1 cellular context compared by ENCODE assay signal in the genomic region with DNA sequence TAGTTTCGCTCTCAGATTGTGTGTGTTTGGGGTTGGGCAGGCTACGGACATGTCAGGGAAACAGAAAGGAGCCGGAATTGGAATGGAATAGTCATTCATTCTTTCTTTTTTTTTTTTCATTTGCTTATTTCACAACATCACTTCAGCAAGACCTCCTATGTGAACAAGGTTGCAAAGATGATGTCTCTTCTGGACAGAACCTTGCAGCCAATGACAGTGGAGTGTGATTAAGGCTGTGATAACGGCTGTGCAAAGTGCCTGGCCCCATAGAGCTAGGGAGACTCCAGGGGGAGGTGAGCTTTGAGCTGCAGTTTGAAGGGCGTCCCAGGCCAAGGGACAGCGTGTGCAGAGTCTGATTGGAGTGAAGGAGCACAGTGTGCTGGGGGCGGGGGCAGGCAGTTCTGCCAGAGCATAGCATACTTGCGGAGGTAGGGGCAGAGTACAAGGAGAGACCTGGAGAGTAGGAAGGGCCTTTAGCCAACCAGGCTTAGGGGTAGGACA.
TF ChIP-seq lines count a peak whose summit lies in the region.

No MANE protein-coding gene starts in this region.

TF ChIP-seq in HepG2, 621 proteins besides CTCF, POLR2A, EP300 and RAD21 (continued from another document and continues in another):
- TF ChIP-seq, protein P1, sequence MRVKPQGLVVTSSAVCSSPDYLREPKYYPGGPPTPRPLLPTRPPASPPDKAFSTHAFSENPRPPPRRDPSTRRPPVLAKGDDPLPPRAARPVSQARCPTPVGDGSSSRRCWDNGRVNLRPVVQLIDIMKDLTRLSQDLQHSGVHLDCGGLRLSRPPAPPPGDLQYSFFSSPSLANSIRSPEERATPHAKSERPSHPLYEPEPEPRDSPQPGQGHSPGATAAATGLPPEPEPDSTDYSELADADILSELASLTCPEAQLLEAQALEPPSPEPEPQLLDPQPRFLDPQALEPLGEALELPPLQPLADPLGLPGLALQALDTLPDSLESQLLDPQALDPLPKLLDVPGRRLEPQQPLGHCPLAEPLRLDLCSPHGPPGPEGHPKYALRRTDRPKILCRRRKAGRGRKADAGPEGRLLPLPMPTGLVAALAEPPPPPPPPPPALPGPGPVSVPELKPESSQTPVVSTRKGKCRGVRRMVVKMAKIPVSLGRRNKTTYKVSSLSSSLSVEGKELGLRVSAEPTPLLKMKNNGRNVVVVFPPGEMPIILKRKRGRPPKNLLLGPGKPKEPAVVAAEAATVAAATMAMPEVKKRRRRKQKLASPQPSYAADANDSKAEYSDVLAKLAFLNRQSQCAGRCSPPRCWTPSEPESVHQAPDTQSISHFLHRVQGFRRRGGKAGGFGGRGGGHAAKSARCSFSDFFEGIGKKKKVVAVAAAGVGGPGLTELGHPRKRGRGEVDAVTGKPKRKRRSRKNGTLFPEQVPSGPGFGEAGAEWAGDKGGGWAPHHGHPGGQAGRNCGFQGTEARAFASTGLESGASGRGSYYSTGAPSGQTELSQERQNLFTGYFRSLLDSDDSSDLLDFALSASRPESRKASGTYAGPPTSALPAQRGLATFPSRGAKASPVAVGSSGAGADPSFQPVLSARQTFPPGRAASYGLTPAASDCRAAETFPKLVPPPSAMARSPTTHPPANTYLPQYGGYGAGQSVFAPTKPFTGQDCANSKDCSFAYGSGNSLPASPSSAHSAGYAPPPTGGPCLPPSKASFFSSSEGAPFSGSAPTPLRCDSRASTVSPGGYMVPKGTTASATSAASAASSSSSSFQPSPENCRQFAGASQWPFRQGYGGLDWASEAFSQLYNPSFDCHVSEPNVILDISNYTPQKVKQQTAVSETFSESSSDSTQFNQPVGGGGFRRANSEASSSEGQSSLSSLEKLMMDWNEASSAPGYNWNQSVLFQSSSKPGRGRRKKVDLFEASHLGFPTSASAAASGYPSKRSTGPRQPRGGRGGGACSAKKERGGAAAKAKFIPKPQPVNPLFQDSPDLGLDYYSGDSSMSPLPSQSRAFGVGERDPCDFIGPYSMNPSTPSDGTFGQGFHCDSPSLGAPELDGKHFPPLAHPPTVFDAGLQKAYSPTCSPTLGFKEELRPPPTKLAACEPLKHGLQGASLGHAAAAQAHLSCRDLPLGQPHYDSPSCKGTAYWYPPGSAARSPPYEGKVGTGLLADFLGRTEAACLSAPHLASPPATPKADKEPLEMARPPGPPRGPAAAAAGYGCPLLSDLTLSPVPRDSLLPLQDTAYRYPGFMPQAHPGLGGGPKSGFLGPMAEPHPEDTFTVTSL (CRISPR knock-in tag; IDR thresholded peaks at IDR 0.05; ENCODE audit: borderline replicate concordance), result no peak
- TF ChIP-seq SP5 (CRISPR knock-in tag; IDR thresholded peaks at IDR 0.05; ENCODE audit: borderline replicate concordance, low read depth), result 0 out of 2 replicates have a peak, but pooled peaks have one; percentile 34
- TF ChIP-seq, protein P2, sequence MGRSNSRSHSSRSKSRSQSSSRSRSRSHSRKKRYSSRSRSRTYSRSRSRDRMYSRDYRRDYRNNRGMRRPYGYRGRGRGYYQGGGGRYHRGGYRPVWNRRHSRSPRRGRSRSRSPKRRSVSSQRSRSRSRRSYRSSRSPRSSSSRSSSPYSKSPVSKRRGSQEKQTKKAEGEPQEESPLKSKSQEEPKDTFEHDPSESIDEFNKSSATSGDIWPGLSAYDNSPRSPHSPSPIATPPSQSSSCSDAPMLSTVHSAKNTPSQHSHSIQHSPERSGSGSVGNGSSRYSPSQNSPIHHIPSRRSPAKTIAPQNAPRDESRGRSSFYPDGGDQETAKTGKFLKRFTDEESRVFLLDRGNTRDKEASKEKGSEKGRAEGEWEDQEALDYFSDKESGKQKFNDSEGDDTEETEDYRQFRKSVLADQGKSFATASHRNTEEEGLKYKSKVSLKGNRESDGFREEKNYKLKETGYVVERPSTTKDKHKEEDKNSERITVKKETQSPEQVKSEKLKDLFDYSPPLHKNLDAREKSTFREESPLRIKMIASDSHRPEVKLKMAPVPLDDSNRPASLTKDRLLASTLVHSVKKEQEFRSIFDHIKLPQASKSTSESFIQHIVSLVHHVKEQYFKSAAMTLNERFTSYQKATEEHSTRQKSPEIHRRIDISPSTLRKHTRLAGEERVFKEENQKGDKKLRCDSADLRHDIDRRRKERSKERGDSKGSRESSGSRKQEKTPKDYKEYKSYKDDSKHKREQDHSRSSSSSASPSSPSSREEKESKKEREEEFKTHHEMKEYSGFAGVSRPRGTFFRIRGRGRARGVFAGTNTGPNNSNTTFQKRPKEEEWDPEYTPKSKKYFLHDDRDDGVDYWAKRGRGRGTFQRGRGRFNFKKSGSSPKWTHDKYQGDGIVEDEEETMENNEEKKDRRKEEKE (IDR thresholded peaks at IDR 0.05), result no peak
- TF ChIP-seq, protein P3, sequence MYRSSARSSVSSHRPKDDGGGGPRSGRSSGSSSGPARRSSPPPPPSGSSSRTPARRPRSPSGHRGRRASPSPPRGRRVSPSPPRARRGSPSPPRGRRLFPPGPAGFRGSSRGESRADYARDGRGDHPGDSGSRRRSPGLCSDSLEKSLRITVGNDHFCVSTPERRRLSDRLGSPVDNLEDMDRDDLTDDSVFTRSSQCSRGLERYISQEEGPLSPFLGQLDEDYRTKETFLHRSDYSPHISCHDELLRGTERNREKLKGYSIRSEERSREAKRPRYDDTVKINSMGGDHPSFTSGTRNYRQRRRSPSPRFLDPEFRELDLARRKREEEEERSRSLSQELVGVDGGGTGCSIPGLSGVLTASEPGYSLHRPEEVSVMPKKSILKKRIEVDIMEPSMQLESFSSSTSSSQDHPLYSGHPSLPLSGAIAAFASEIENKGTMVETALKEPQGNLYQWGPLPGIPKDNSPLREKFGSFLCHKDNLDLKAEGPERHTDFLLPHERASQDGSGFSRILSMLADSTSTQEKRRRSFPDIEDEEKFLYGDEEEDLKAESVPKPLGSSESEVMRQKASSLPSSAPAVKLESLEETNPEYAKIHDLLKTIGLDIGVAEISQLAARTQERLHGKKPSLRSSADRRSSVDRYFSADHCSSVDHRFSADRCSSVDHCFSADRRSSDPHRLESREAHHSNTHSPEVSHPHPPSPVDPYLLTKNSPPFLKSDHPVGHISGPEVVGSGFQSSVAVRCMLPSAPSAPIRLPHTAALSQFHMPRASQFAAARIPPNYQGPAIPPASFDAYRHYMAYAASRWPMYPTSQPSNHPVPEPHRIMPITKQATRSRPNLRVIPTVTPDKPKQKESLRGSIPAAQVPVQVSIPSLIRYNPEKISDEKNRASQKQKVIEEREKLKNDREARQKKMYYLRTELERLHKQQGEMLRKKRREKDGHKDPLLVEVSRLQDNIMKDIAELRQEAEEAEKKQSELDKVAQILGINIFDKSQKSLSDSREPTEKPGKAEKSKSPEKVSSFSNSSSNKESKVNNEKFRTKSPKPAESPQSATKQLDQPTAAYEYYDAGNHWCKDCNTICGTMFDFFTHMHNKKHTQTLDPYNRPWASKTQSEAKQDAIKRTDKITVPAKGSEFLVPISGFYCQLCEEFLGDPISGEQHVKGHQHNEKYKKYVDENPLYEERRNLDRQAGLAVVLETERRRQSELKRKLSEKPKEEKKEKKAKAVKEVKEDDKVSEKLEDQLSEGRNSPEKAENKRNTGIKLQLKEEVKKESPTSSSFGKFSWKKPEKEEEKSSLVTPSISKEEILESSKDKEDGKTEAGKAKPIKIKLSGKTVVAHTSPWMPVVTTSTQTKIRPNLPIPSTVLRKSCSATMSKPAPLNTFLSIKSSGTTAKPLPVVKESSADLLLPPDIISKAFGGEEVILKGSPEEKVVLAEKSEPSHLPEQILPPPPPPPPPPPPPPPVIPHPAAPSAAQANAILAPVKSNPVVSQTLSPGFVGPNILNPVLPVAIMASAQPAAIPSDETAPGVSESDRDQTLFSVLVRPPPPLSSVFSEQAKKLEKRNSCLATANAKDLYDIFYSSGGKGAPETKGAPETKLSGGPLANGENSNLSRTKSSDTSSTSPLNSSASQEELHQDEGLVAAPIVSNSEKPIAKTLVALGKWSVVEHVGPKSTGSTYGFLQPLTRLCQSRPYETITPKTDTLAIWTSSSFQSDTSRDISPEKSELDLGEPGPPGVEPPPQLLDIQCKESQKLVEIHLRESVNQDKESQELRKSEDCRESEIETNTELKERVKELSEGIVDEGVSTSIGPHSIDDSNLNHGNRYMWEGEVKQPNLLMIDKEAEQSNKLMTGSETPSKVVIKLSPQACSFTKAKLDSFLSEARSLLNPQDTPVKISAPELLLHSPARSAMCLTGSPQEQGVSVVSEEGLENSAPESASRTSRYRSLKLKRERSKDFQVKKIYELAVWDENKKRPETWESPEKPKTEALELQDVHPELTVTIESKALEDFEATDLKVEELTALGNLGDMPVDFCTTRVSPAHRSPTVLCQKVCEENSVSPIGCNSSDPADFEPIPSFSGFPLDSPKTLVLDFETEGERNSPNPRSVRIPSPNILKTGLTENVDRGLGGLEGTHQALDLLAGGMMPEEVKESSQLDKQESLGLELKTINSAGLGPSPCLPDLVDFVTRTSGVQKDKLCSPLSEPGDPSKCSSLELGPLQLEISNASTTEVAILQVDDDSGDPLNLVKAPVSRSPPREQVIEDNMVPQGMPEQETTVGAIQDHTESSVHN (CRISPR knock-in tag; IDR thresholded peaks at IDR 0.05), result no peak
- no peak for TF ChIP-seq ZNF891 (CRISPR knock-in tag; IDR thresholded peaks at IDR 0.05)
- no peak for TF ChIP-seq ZNF138 (CRISPR knock-in tag; IDR thresholded peaks at IDR 0.05; ENCODE audit: low read depth)
- no peak for TF ChIP-seq TBP (CRISPR knock-in tag; IDR thresholded peaks at IDR 0.05)
- no peak for TF ChIP-seq NCOA1 (CRISPR knock-in tag; IDR thresholded peaks at IDR 0.05)
- peak; percentile 75 for TF ChIP-seq ZNF501 (CRISPR knock-in tag; IDR thresholded peaks at IDR 0.05)
- TF ChIP-seq PAX8 (CRISPR knock-in tag; IDR thresholded peaks at IDR 0.05; ENCODE audit: borderline replicate concordance), result no peak
- no peak for TF ChIP-seq SATB2 (CRISPR knock-in tag; IDR thresholded peaks at IDR 0.05)
- TF ChIP-seq SIX4 (CRISPR knock-in tag; IDR thresholded peaks at IDR 0.05), result no peak
- TF ChIP-seq ZNF343 (CRISPR knock-in tag; IDR thresholded peaks at IDR 0.05), result no peak
- TF ChIP-seq, protein P4, sequence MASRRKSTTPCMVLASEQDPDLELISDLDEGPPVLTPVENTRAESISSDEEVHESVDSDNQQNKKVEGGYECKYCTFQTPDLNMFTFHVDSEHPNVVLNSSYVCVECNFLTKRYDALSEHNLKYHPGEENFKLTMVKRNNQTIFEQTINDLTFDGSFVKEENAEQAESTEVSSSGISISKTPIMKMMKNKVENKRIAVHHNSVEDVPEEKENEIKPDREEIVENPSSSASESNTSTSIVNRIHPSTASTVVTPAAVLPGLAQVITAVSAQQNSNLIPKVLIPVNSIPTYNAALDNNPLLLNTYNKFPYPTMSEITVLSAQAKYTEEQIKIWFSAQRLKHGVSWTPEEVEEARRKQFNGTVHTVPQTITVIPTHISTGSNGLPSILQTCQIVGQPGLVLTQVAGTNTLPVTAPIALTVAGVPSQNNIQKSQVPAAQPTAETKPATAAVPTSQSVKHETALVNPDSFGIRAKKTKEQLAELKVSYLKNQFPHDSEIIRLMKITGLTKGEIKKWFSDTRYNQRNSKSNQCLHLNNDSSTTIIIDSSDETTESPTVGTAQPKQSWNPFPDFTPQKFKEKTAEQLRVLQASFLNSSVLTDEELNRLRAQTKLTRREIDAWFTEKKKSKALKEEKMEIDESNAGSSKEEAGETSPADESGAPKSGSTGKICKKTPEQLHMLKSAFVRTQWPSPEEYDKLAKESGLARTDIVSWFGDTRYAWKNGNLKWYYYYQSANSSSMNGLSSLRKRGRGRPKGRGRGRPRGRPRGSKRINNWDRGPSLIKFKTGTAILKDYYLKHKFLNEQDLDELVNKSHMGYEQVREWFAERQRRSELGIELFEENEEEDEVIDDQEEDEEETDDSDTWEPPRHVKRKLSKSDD (CRISPR knock-in tag; IDR thresholded peaks at IDR 0.05; ENCODE audit: low read depth), result no peak
- TF ChIP-seq ZNF333 (CRISPR knock-in tag; IDR thresholded peaks at IDR 0.05; ENCODE audit: borderline replicate concordance), result no peak
- TF ChIP-seq TCF12 (IDR thresholded peaks at IDR 0.05), result no peak
- no peak for TF ChIP-seq TCF12 (CRISPR knock-in tag; IDR thresholded peaks at IDR 0.05)
- TF ChIP-seq ZNF549 (CRISPR knock-in tag; IDR thresholded peaks at IDR 0.05), result no peak
- peak; percentile 45; the same call in 1 of the 2 replicates for TF ChIP-seq POLR2G (IDR thresholded peaks at IDR 0.05; ENCODE audit: low read depth, low read length)
- no peak; the same call in 1 of the 2 replicates for TF ChIP-seq NR2F6 (IDR thresholded peaks at IDR 0.05)
- no peak; the same call in 1 of the 2 replicates for TF ChIP-seq NR2F6 (CRISPR knock-in tag; IDR thresholded peaks at IDR 0.05)
- no peak for TF ChIP-seq SYNCRIP (IDR thresholded peaks at IDR 0.05; ENCODE audit: insufficient read depth, low read depth, low read length)
- TF ChIP-seq, protein P5, sequence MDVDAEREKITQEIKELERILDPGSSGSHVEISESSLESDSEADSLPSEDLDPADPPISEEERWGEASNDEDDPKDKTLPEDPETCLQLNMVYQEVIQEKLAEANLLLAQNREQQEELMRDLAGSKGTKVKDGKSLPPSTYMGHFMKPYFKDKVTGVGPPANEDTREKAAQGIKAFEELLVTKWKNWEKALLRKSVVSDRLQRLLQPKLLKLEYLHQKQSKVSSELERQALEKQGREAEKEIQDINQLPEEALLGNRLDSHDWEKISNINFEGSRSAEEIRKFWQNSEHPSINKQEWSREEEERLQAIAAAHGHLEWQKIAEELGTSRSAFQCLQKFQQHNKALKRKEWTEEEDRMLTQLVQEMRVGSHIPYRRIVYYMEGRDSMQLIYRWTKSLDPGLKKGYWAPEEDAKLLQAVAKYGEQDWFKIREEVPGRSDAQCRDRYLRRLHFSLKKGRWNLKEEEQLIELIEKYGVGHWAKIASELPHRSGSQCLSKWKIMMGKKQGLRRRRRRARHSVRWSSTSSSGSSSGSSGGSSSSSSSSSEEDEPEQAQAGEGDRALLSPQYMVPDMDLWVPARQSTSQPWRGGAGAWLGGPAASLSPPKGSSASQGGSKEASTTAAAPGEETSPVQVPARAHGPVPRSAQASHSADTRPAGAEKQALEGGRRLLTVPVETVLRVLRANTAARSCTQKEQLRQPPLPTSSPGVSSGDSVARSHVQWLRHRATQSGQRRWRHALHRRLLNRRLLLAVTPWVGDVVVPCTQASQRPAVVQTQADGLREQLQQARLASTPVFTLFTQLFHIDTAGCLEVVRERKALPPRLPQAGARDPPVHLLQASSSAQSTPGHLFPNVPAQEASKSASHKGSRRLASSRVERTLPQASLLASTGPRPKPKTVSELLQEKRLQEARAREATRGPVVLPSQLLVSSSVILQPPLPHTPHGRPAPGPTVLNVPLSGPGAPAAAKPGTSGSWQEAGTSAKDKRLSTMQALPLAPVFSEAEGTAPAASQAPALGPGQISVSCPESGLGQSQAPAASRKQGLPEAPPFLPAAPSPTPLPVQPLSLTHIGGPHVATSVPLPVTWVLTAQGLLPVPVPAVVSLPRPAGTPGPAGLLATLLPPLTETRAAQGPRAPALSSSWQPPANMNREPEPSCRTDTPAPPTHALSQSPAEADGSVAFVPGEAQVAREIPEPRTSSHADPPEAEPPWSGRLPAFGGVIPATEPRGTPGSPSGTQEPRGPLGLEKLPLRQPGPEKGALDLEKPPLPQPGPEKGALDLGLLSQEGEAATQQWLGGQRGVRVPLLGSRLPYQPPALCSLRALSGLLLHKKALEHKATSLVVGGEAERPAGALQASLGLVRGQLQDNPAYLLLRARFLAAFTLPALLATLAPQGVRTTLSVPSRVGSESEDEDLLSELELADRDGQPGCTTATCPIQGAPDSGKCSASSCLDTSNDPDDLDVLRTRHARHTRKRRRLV (CRISPR knock-in tag; IDR thresholded peaks at IDR 0.05), result no peak
- TF ChIP-seq, protein P6, sequence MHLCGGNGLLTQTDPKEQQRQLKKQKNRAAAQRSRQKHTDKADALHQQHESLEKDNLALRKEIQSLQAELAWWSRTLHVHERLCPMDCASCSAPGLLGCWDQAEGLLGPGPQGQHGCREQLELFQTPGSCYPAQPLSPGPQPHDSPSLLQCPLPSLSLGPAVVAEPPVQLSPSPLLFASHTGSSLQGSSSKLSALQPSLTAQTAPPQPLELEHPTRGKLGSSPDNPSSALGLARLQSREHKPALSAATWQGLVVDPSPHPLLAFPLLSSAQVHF (CRISPR knock-in tag; IDR thresholded peaks at IDR 0.05), result no peak
- TF ChIP-seq CBX1 (IDR thresholded peaks at IDR 0.05; ENCODE audit: low read depth), result peak; percentile 48
- TF ChIP-seq ARNT (IDR thresholded peaks at IDR 0.05), result no peak
- TF ChIP-seq ZNF629 (CRISPR knock-in tag; conservative IDR thresholded peaks at IDR 0.05), result 0 out of 2 replicates have a peak, but pooled peaks have one; percentile 34
- TF ChIP-seq HMGA1 (CRISPR knock-in tag; conservative IDR thresholded peaks at IDR 0.05), result no peak
